ENCODE assay signal across 8 cellular contexts in the genomic region with DNA sequence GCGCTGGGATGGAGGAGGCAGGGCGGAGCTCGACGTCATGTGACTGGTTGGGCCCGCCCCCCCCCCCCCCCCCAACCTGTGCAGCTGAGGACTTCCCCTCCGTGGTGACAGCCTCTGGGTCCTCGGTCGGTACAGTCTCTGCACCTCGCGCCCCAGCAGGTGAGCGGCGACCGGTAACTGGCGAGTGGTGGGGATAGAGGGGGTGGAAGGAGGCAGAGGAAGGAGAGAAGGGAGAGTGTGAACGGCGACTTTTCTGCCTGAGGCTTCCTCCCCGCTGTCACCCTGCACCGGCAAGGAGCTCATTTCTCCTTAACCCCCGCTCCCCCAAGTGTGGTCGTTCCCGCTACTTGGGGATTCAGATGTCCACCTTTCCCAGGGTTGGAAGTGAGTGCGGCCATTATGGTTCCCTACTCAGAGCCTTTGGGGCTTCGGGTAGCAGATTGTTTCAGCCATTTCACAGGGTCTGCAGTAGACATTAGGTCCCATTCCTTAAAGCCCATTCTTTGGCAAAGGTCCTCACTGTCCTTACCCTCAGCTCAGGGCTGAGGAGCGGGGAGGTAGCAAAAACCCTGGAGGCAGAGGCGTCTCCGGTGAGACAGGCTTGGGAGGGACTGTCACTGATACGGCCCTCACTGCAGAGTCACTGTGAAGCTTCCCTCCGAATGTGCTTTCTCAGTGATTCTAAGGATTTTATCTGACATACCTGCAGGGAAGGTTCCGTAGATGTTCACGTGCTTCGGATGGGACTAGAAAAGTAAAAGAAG. TPM values are rescaled to one million over a fixed set of nuclear protein-coding genes. Genes with fewer than 3 reads are reported as not detected.
DNase-seq lines count a peak whose midpoint lies in the region; ATAC-seq and TF ChIP-seq lines count a peak whose summit lies in the region.

ATP6V1A (plus strand) TSS at position 81 of the 764 bp plus-strand sequence. CDS start 31,719 bp downstream, outside the sequence.

- no peaks in the 10 kb centered on the region for H3K9me3 Mint-ChIP-seq in activated T-cell treated with anti-CD3 and anti-CD28 coated beads, Interleukin-2, amount 50 U/mL, for 4 hours

- H3K4me1 Mint-ChIP-seq in activated T-cell treated with anti-CD3 and anti-CD28 coated beads, Interleukin-2, amount 50 U/mL, for 4 hours (ENCODE audit: low read depth), result peaks cover 54% of the 10 kb centered on the region

- H3K4me1 ChIP-seq in esophagus squamous epithelium (peaks cover 24 to 60% (median 32%) of the 10 kb centered on the region in 3 donors), stomach smooth muscle (ENCODE audit: control insufficient read depth, insufficient read depth, low read length) (peaks cover 16% of the 10 kb centered on the region)

- H3K9me3 ChIP-seq in esophagus squamous epithelium, result no peaks in the 10 kb centered on the region
- H3K9me3 ChIP-seq in neural cell (ENCODE audit: low read length), result no peaks in the 10 kb centered on the region
- H3K9me3 ChIP-seq in stomach smooth muscle (ENCODE audit: control insufficient read depth in 2 of 2, low read length in 2 of 2), result no peaks in the 10 kb centered on the region

- peak in 1 of 4 donors; percentile 72 for TF ChIP-seq POLR2A in esophagus squamous epithelium (IDR thresholded peaks at IDR 0.05)

- H3K27ac ChIP-seq in 22Rv1 (peak within 1 kb of the TSS; percentile 99), esophagus squamous epithelium (peak within 1 kb of the TSS; percentile 97 to 99 (median 99)), neural cell (ENCODE audit: low read length) (peak within 1 kb of the TSS; percentile 99), stomach smooth muscle (ENCODE audit: low read length) (peak within 1 kb of the TSS; percentile 100)

- no peaks in the 10 kb centered on the region for H4K20me1 ChIP-seq in neural cell (ENCODE audit: insufficient read depth)

- H3K36me3 ChIP-seq in esophagus squamous epithelium (no peaks in the 10 kb centered on the region), neural cell (ENCODE audit: insufficient read depth, low read length) (no peaks in the 10 kb centered on the region), stomach smooth muscle (ENCODE audit: control insufficient read depth in 2 of 2, insufficient read depth in 2 of 2, low read length in 2 of 2) (no peaks in the 10 kb centered on the region)

- peaks cover 4% of the 10 kb centered on the region for H3F3A ChIP-seq in neural cell (ENCODE audit: insufficient read depth, low read length, poor library complexity, severe bottlenecking)

- intact Hi-C loops in esophagus squamous epithelium (cut with DNase I), result no loop called here

- TF ChIP-seq CTCF in 22Rv1 (IDR thresholded peaks at IDR 0.05), result no peak
- no peak for TF ChIP-seq CTCF in esophagus squamous epithelium (IDR thresholded peaks at IDR 0.05)
- no peak for TF ChIP-seq CTCF in neural cell (IDR thresholded peaks at IDR 0.05; ENCODE audit: poor library complexity, severe bottlenecking)

- H3K27me3 Mint-ChIP-seq in activated T-cell treated with anti-CD3 and anti-CD28 coated beads, Interleukin-2, amount 50 U/mL, for 4 hours (ENCODE audit: low read depth), result no peaks in the 10 kb centered on the region

- H3K4me3 Mint-ChIP-seq in activated T-cell treated with anti-CD3 and anti-CD28 coated beads, Interleukin-2, amount 50 U/mL, for 4 hours, result peak within 1 kb of the TSS; percentile 95

- WGBS in esophagus squamous epithelium, 2 donors, result 0% methylated on average over 24 to 25 of the region's 31 CpGs

- H3K27me3 ChIP-seq in esophagus squamous epithelium (no peaks in the 10 kb centered on the region), neural cell (ENCODE audit: insufficient read depth, low read depth, low read length) (no peaks in the 10 kb centered on the region), stomach smooth muscle (ENCODE audit: control insufficient read depth in 1 of 2, insufficient read depth in 2 of 2, low read length in 2 of 2) (no peaks in the 10 kb centered on the region)

- peaks cover 76% of the 10 kb centered on the region for H3K79me2 ChIP-seq in neural cell (replicated peaks; ENCODE audit: insufficient read depth, low read length)

- no peaks in the 10 kb centered on the region for H3K9me2 ChIP-seq in neural cell (ENCODE audit: insufficient read depth, low read length)

- TF ChIP-seq EP300 in neural cell (conservative IDR thresholded peaks at IDR 0.05; ENCODE audit: poor library complexity, severe bottlenecking), result no peak

- H2AFZ ChIP-seq in neural cell (ENCODE audit: low read depth, low read length), result peak within 1 kb of the TSS; percentile 99

- H3K9ac ChIP-seq in neural cell (ENCODE audit: low read length) (peak within 1 kb of the TSS; percentile 94), stomach smooth muscle (ENCODE audit: low read length in 2 of 2) (peak within 1 kb of the TSS; percentile 99)

- H3K4me3 ChIP-seq in esophagus squamous epithelium (peak within 1 kb of the TSS; percentile 76 to 92 (median 85)), neural cell (ENCODE audit: low read length) (peak within 1 kb of the TSS; percentile 89), stomach smooth muscle (ENCODE audit: low read length in 2 of 2) (peak within 1 kb of the TSS; percentile 96 to 97)

- DNase-seq in NOMO-1 treated with dmso at 0.1 percent for 144 hours (lab: John Stamatoyannopoulos, UW; ENCODE audit: unreplicated experiment) (peak; percentile 80), esophagus squamous epithelium (lab: John Stamatoyannopoulos, UW) (peak; percentile 38)
- peak; percentile 64 for DNase-seq in activated T-cell treated with anti-CD3 and anti-CD28 coated beads, Interleukin-2, amount 50 U/mL, for 4 hours

- peak; percentile 42 for ATAC-seq in GM18498 (IDR thresholded peaks at IDR 0.05; ENCODE audit: unreplicated experiment)
- peak; percentile 34 for ATAC-seq in HG02938 (IDR thresholded peaks at IDR 0.05; ENCODE audit: unreplicated experiment)
- peak; percentile 47 to 49 for ATAC-seq in activated T-cell treated with anti-CD3 and anti-CD28 coated beads, Interleukin-2, amount 50 U/mL, for 4 hours

- H3K4me2 ChIP-seq in neural cell (ENCODE audit: low read length), result peak within 1 kb of the TSS; percentile 96

- H3K36me3 Mint-ChIP-seq in activated T-cell treated with anti-CD3 and anti-CD28 coated beads, Interleukin-2, amount 50 U/mL, for 4 hours (ENCODE audit: insufficient read depth), result peaks cover 6% of the 10 kb centered on the region

- TF ChIP-seq RAD21 in neural cell (conservative IDR thresholded peaks at IDR 0.05), result no peak

TF ChIP-seq in neural cell, 6 proteins besides CTCF, POLR2A, EP300 and RAD21:
- no peak for TF ChIP-seq EZH2 (IDR thresholded peaks at IDR 0.05; ENCODE audit: borderline replicate concordance, insufficient read depth, low read length, poor library complexity, severe bottlenecking)
- peak; percentile 62 for TF ChIP-seq MXI1 (conservative IDR thresholded peaks at IDR 0.05; ENCODE audit: poor library complexity, severe bottlenecking)
- TF ChIP-seq SMC3 (conservative IDR thresholded peaks at IDR 0.05; ENCODE audit: poor library complexity), result no peak
- peak; percentile 92 for TF ChIP-seq POLR2AphosphoS5 (IDR thresholded peaks at IDR 0.05)
- peak; percentile 83 for TF ChIP-seq TAF1 (IDR thresholded peaks at IDR 0.05; ENCODE audit: low read depth)
- peak; percentile 61 for TF ChIP-seq REST (IDR thresholded peaks at IDR 0.05; ENCODE audit: borderline replicate concordance)

RNA-seq across cellular contexts. Expression of gene ATP6V1A, which starts in this region (rescaled TPM):
- total RNA-seq in activated T-cell treated with anti-CD3 and anti-CD28 coated beads, Interleukin-2, amount 50 U/mL, for 4 hours, result 10 to 100 TPM; 38.9 to 52.9 (median 44.6) TPM
- 10 to 100 TPM; 39.9 to 74.3 (median 60.6) TPM for total RNA-seq in esophagus squamous epithelium
- 191 and 225 TPM in 2 replicates for polyA plus RNA-seq in neural cell
- polyA minus RNA-seq in neural cell, result 192 and 216 TPM in 2 replicates

Comparison
In these comparisons a context has a peak if more than half of its experiments do, and no peak if none do; other contexts are left out.
1. Peak in every context shown above with its lines: DNase-seq, ATAC-seq, H3K4me3 ChIP-seq and H3K27ac ChIP-seq.